1 cellular context compared by ENCODE assay signal in genomic region chr1:172451002-172451443, GRCh38.
TF ChIP-seq lines count a peak whose summit lies in the region.

No MANE protein-coding gene starts in this region.

TF ChIP-seq in HCT116, 20 proteins besides CTCF, POLR2A, EP300 and RAD21 (continued from another document):
- TF ChIP-seq ATF3 (IDR thresholded peaks at IDR 0.05) = no peak
TF ChIP-seq in HCT116: peak in this region for 3.
